In the genomic region with DNA sequence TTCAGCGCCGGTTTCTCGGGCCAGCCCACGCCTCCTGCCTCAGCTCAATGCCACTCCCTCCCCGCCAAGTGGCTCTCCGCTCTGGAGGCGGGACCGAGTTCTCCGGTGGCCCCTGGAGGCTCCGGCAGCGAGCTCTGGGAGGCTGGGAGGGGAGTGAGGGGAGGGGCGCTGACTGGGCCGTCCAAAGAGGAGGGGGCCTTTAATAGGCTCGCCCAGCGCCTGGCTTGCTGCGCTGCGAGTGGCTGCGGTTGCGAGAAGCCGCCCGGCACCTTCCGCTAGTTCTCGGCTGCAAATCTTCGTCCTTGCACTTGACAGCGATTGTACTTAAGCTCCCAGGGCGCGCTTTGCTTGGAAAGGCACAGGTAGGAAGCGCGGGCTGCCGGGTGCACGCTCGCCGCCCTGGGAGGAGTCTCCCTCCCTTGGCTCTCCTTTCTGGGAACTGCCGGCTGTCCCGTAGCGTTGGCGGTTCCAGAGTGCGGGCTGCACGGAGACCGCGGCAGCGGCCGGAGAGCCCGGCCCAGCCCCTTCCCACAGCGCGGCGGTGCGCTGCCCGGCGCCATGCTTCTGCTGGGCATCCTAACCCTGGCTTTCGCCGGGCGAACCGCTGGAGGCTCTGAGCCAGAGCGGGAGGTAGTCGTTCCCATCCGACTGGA, we compare ENCODE assay signal across 9 cellular contexts. TPM values are rescaled to one million over a fixed set of nuclear protein-coding genes. Genes with fewer than 3 reads are reported as not detected.
DNase-seq lines count a peak whose midpoint lies in the region; ATAC-seq and TF ChIP-seq lines count a peak whose summit lies in the region.
"Had no signal": no experiment of that assay in that cellular context is flagged by ENCODE, and none has a peak within 500 bp of the region (broad histone marks: within the 10 kb centered on the region; RNA-seq: fewer than 3 reads in every experiment).

A gene with protein sequence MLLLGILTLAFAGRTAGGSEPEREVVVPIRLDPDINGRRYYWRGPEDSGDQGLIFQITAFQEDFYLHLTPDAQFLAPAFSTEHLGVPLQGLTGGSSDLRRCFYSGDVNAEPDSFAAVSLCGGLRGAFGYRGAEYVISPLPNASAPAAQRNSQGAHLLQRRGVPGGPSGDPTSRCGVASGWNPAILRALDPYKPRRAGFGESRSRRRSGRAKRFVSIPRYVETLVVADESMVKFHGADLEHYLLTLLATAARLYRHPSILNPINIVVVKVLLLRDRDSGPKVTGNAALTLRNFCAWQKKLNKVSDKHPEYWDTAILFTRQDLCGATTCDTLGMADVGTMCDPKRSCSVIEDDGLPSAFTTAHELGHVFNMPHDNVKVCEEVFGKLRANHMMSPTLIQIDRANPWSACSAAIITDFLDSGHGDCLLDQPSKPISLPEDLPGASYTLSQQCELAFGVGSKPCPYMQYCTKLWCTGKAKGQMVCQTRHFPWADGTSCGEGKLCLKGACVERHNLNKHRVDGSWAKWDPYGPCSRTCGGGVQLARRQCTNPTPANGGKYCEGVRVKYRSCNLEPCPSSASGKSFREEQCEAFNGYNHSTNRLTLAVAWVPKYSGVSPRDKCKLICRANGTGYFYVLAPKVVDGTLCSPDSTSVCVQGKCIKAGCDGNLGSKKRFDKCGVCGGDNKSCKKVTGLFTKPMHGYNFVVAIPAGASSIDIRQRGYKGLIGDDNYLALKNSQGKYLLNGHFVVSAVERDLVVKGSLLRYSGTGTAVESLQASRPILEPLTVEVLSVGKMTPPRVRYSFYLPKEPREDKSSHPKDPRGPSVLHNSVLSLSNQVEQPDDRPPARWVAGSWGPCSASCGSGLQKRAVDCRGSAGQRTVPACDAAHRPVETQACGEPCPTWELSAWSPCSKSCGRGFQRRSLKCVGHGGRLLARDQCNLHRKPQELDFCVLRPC (plus strand): TSS at position 230 of the 653 bp plus-strand sequence. CDS start 329 bp downstream, at position 559.

- H3K27ac ChIP-seq in naive thymus-derived CD4-positive, alpha-beta T cell (ENCODE audit: low read depth, low read length): no peak within 1 kb of the TSS

- no peaks in the 10 kb centered on the region for H3K9me3 ChIP-seq in naive thymus-derived CD4-positive, alpha-beta T cell (ENCODE audit: control insufficient read depth in 2 of 3, low read length in 3 of 3)

- POLR2A ChIA-PET in activated B cell treated with CpG ODN at 0.5 μM for 24 hours (lab: Charles Lee): no interaction called here
- POLR2A ChIA-PET in naive thymus-derived CD4-positive, alpha-beta T cell (lab: Charles Lee): no interaction called here

- DNase-seq in activated CD4-positive, alpha-beta T cell treated with anti-CD3 and anti-CD28 coated beads, Interleukin-2, amount 10 ng/mL, durations not matched to agents 24 days and 14 days: peak; percentile 85
- DNase-seq in activated CD4-positive, alpha-beta T cell treated with anti-CD3 and anti-CD28 coated beads for 4 hours: no peak
- peak; percentile 57 for DNase-seq in NCI-H1092 treated with DMSO at 0.1 percent for 48 hours (lab: John Stamatoyannopoulos, UW)
- no peak for DNase-seq in activated B cell treated with CpG ODN at 0.5 μM for 24 hours
- DNase-seq in fibroblast of mammary gland (ENCODE audit: low read depth): peak; percentile 84
- peak in 1 of 9 donors; percentile 62 for DNase-seq in naive thymus-derived CD4-positive, alpha-beta T cell
- DNase-seq in ureter (ENCODE audit: low spot score): peak; percentile 83

- H3K4me1 Mint-ChIP-seq in activated CD4-positive, alpha-beta T cell treated with anti-CD3 and anti-CD28 coated beads, Interleukin-2, amount 10 ng/mL, durations not matched to agents 24 days and 14 days: peaks cover 6% of the 10 kb centered on the region
- peaks cover 10% of the 10 kb centered on the region for H3K4me1 Mint-ChIP-seq in activated B cell treated with CpG ODN at 0.5 μM for 24 hours
- H3K4me1 Mint-ChIP-seq in naive thymus-derived CD4-positive, alpha-beta T cell: peaks cover 0 to 11% (median 4%) of the 10 kb centered on the region in 7 donors

- H3K27me3 ChIP-seq in naive thymus-derived CD4-positive, alpha-beta T cell (ENCODE audit: control insufficient read depth in 2 of 2, insufficient read depth in 2 of 2, low read length in 2 of 2): no peaks in the 10 kb centered on the region

- H3K4me1 ChIP-seq in naive thymus-derived CD4-positive, alpha-beta T cell (ENCODE audit: control insufficient read depth in 2 of 2, insufficient read depth in 2 of 2, low read length in 2 of 2): no peaks in the 10 kb centered on the region

- TF ChIP-seq CTCF in activated B cell treated with CpG ODN at 0.5 μM for 24 hours (IDR thresholded peaks at IDR 0.05) (no peak), fibroblast of mammary gland (conservative IDR thresholded peaks at IDR 0.05; ENCODE audit: control insufficient read depth, insufficient read depth, low read depth, low read length) (no peak)

- no peak for ATAC-seq in activated B cell treated with CpG ODN at 0.5 μM for 24 hours (ENCODE audit: low read depth)
- peak; percentile 44 for ATAC-seq in naive thymus-derived CD4-positive, alpha-beta T cell
- no peak for ATAC-seq in HG03159 (IDR thresholded peaks at IDR 0.05; ENCODE audit: unreplicated experiment)

- no peaks in the 10 kb centered on the region for H3K36me3 ChIP-seq in naive thymus-derived CD4-positive, alpha-beta T cell (ENCODE audit: control insufficient read depth in 2 of 3, insufficient read depth in 3 of 3, low read length in 3 of 3)

- intact Hi-C loops in activated CD4-positive, alpha-beta T cell treated with anti-CD3 and anti-CD28 coated beads, Interleukin-2, amount 10 ng/mL, durations not matched to agents 24 days and 14 days (cut with micrococcal nuclease): loop anchor here (2.0 kb wide), 1 partner anchor 14 kb away; no protein-coding TSS in a partner anchor
- intact Hi-C loops in activated B cell treated with CpG ODN at 0.5 μM for 24 hours (cut with micrococcal nuclease): no loop called here
- intact Hi-C loops in naive thymus-derived CD4-positive, alpha-beta T cell (cut with micrococcal nuclease): no loop called here

- no peaks in the 10 kb centered on the region for H3K9me3 Mint-ChIP-seq in activated CD4-positive, alpha-beta T cell treated with anti-CD3 and anti-CD28 coated beads, Interleukin-2, amount 10 ng/mL, durations not matched to agents 24 days and 14 days
- no peaks in the 10 kb centered on the region for H3K9me3 Mint-ChIP-seq in activated B cell treated with CpG ODN at 0.5 μM for 24 hours
- H3K9me3 Mint-ChIP-seq in naive thymus-derived CD4-positive, alpha-beta T cell: peaks cover 0 to 1% (median 0%) of the 10 kb centered on the region in 11 donors
- H3K9me3 Mint-ChIP-seq: dendritic cell treated with granulocyte-macrophage colony-stimulating factor and Interleukin-4, amounts not matched to agents 40 ng/mL and 50 ng/mL, for 4 days had no signal

- H3K27ac Mint-ChIP-seq in activated CD4-positive, alpha-beta T cell treated with anti-CD3 and anti-CD28 coated beads, Interleukin-2, amount 10 ng/mL, durations not matched to agents 24 days and 14 days: no peak within 1 kb of the TSS
- H3K27ac Mint-ChIP-seq in activated B cell treated with CpG ODN at 0.5 μM for 24 hours: no peak within 1 kb of the TSS
- no peak within 1 kb of the TSS for H3K27ac Mint-ChIP-seq in naive thymus-derived CD4-positive, alpha-beta T cell
- H3K27ac Mint-ChIP-seq: dendritic cell treated with granulocyte-macrophage colony-stimulating factor and Interleukin-4, amounts not matched to agents 40 ng/mL and 50 ng/mL, for 4 days had no signal

- CTCF ChIA-PET in activated B cell treated with CpG ODN at 0.5 μM for 24 hours (lab: Charles Lee): no interaction called here
- CTCF ChIA-PET in naive thymus-derived CD4-positive, alpha-beta T cell (lab: Charles Lee): interaction anchor here (0.6 kb wide), 1 partner anchor 1186 kb away, joined by 5 read pairs; no protein-coding TSS in a partner anchor

- peaks cover 60% of the 10 kb centered on the region for H3K27me3 Mint-ChIP-seq in activated CD4-positive, alpha-beta T cell treated with anti-CD3 and anti-CD28 coated beads, Interleukin-2, amount 10 ng/mL, durations not matched to agents 24 days and 14 days
- peaks cover 58% of the 10 kb centered on the region for H3K27me3 Mint-ChIP-seq in activated B cell treated with CpG ODN at 0.5 μM for 24 hours
- peaks cover 9 to 76% (median 41%) of the 10 kb centered on the region in 5 donors for H3K27me3 Mint-ChIP-seq in naive thymus-derived CD4-positive, alpha-beta T cell

- no peaks in the 10 kb centered on the region for H3K36me3 Mint-ChIP-seq in activated CD4-positive, alpha-beta T cell treated with anti-CD3 and anti-CD28 coated beads, Interleukin-2, amount 10 ng/mL, durations not matched to agents 24 days and 14 days (ENCODE audit: low read depth)
- no peaks in the 10 kb centered on the region for H3K36me3 Mint-ChIP-seq in activated B cell treated with CpG ODN at 0.5 μM for 24 hours (ENCODE audit: low read depth)
- H3K36me3 Mint-ChIP-seq in naive thymus-derived CD4-positive, alpha-beta T cell: no peaks in the 10 kb centered on the region

- H3K4me3 Mint-ChIP-seq in activated CD4-positive, alpha-beta T cell treated with anti-CD3 and anti-CD28 coated beads, Interleukin-2, amount 10 ng/mL, durations not matched to agents 24 days and 14 days: peak within 1 kb of the TSS; percentile 67
- peak within 1 kb of the TSS; percentile 66 for H3K4me3 Mint-ChIP-seq in activated B cell treated with CpG ODN at 0.5 μM for 24 hours
- H3K4me3 Mint-ChIP-seq in naive thymus-derived CD4-positive, alpha-beta T cell: peak within 1 kb of the TSS in 9 of 10 donors; percentile 39 to 77 (median 60)
- H3K4me3 Mint-ChIP-seq: dendritic cell treated with granulocyte-macrophage colony-stimulating factor and Interleukin-4, amounts not matched to agents 40 ng/mL and 50 ng/mL, for 4 days had no signal

- H3K4me3 ChIP-seq in fibroblast of mammary gland (ENCODE audit: control insufficient read depth, low read depth, low read length): peak within 1 kb of the TSS; percentile 66
- H3K4me3 ChIP-seq in naive thymus-derived CD4-positive, alpha-beta T cell (ENCODE audit: low read length): no peak within 1 kb of the TSS

RNA-seq across cellular contexts. Expression of the gene that starts here (rescaled TPM):
- total RNA-seq in activated CD4-positive, alpha-beta T cell treated with anti-CD3 and anti-CD28 coated beads, Interleukin-2, amount 10 ng/mL, durations not matched to agents 24 days and 14 days: 0.02 TPM in 1 of 2 replicates, not detected in the other
- total RNA-seq in activated B cell treated with CpG ODN at 0.5 μM for 24 hours (not detected in 2 replicates), ureter (5.9 TPM)
- under 1 TPM in 1 of 5 experiments, not detected in 4; 0.12 TPM for total RNA-seq in naive thymus-derived CD4-positive, alpha-beta T cell
- polyA plus RNA-seq in naive thymus-derived CD4-positive, alpha-beta T cell: not detected

Comparison
In these comparisons a context has a peak if more than half of its experiments do, and no peak if none do; other contexts are left out.
1. Peak in DNase-seq in activated CD4-positive, alpha-beta T cell treated with anti-CD3 and anti-CD28 coated beads, Interleukin-2, amount 10 ng/mL, durations not matched to agents 24 days and 14 days; RNA of the gene not detected or under 1 TPM.
2. Peak in ATAC-seq in naive thymus-derived CD4-positive, alpha-beta T cell; RNA of the gene not detected or under 1 TPM.
3. DNase-seq: peak in NCI-H1092 treated with DMSO at 0.1 percent for 48 hours (single experiment), fibroblast of mammary gland (single experiment) and ureter (single experiment); none in activated CD4-positive, alpha-beta T cell treated with anti-CD3 and anti-CD28 coated beads for 4 hours (0 of 2) and activated B cell treated with CpG ODN at 0.5 μM for 24 hours (single experiment).
4. Peak in every context shown above with its lines, with median percentiles within 50 percentile points of each other: H3K4me3 Mint-ChIP-seq.